9 cellular contexts compared by ENCODE assay signal in genomic region chr17:57379237-57380054, GRCh38.
DNase-seq lines count a peak whose midpoint lies in the region; ATAC-seq and TF ChIP-seq lines count a peak whose summit lies in the region.
"Had no signal": no experiment of that assay in that cellular context is flagged by ENCODE, and none has a peak within 500 bp of the region (broad histone marks: within the 10 kb centered on the region; RNA-seq: fewer than 3 reads in every experiment).

No MANE protein-coding gene starts in this region.

- H3K79me2 ChIP-seq in Loucy (ENCODE audit: insufficient read depth, low read length): peaks cover 96% of the 10 kb centered on the region

- H3F3A ChIP-seq in Loucy (ENCODE audit: low read depth): peaks cover 11% of the 10 kb centered on the region

- H3K9ac ChIP-seq in BLaER1 treated with 17β-estradiol and CSF1 and Interleukin-3, amounts not matched to agents 10 nM and 100 nM: peak overlapping the region in 10 of 11 experiments; percentile 2 to 66 (median 49); a peak in 16 of 22 replicates
- H3K9ac ChIP-seq in Loucy (ENCODE audit: low read depth, low read length, poor library complexity, severe bottlenecking): peak overlapping the region; percentile 67

- POLR2A ChIA-PET in naive thymus-derived CD4-positive, alpha-beta T cell (lab: Charles Lee): no interaction called here

- peak overlapping the region in 10 of 11 experiments; percentile 32 to 80 (median 73); a peak in 19 of 22 replicates for H3K27ac ChIP-seq in BLaER1 treated with 17β-estradiol and CSF1 and Interleukin-3, amounts not matched to agents 10 nM and 100 nM
- H3K27ac ChIP-seq in cingulate gyrus (ENCODE audit: low read depth, low read length): peak overlapping the region; percentile 75
- H3K27ac ChIP-seq in naive thymus-derived CD4-positive, alpha-beta T cell (ENCODE audit: low read depth, low read length): no peak overlapping the region

- H3K36me3 Mint-ChIP-seq in naive thymus-derived CD4-positive, alpha-beta T cell: peaks cover 9 to 55% (median 49%) of the 10 kb centered on the region in 5 donors

- H3K4me1 Mint-ChIP-seq in naive thymus-derived CD4-positive, alpha-beta T cell: peaks cover 20 to 38% (median 27%) of the 10 kb centered on the region in 7 donors

- H3K4me2 ChIP-seq in BLaER1 treated with 17β-estradiol and CSF1 and Interleukin-3, amounts not matched to agents 10 nM and 100 nM: peak overlapping the region; percentile 50 to 78 (median 63); a peak in 20 of 22 replicates
- peak overlapping the region; percentile 87 for H3K4me2 ChIP-seq in Loucy (ENCODE audit: low read depth, low read length, poor library complexity, severe bottlenecking)

- intact Hi-C loops in naive thymus-derived CD4-positive, alpha-beta T cell (cut with micrococcal nuclease): loop anchor here in 1 of 2 donors (1.0 kb wide), 1 partner anchor 66 kb away; no protein-coding TSS in a partner anchor
- intact Hi-C loops in left colon (cut with DNase I, micrococcal nuclease): no loop called here

- H3K27ac Mint-ChIP-seq in naive thymus-derived CD4-positive, alpha-beta T cell: peak overlapping the region in 7 of 9 donors; percentile 13 to 58 (median 27)

- peaks cover 10 to 39% (median 19%) of the 10 kb centered on the region in 11 experiments for H3K9me3 ChIP-seq in BLaER1 treated with 17β-estradiol and CSF1 and Interleukin-3, amounts not matched to agents 10 nM and 100 nM (replicated peaks in 1 of 11)
- H3K9me3 ChIP-seq in Loucy (ENCODE audit: insufficient read depth, low read depth, low read length): no peaks in the 10 kb centered on the region
- peaks cover 0 to 5% (median 0%) of the 10 kb centered on the region in 3 experiments for H3K9me3 ChIP-seq in naive thymus-derived CD4-positive, alpha-beta T cell (ENCODE audit: control insufficient read depth in 2 of 3, low read length in 3 of 3)

- DNase-seq in naive thymus-derived CD4-positive, alpha-beta T cell: no peak
- DNase-seq in mesenteric fat pad (ENCODE audit: low spot score) (no peak), left colon (no peak), DMS114 treated with DMSO at 0.1 percent for 48 hours (lab: John Stamatoyannopoulos, UW; ENCODE audit: unreplicated experiment) (no peak)
- DNase-seq: EL had no signal

- peak; percentile 32 for ATAC-seq in naive thymus-derived CD4-positive, alpha-beta T cell
- ATAC-seq in left colon: no peak
- no peak for ATAC-seq in esophagus mucosa

- no peak for TF ChIP-seq CTCF in Loucy (conservative IDR thresholded peaks at IDR 0.05; ENCODE audit: low read length)

- peaks cover 0 to 67% (median 0%) of the 10 kb centered on the region in 11 experiments; a peak in 4 of 22 replicates for H4K20me1 ChIP-seq in BLaER1 treated with 17β-estradiol and CSF1 and Interleukin-3, amounts not matched to agents 10 nM and 100 nM
- H4K20me1 ChIP-seq in Loucy (ENCODE audit: insufficient read depth, low read length, poor library complexity, severe bottlenecking): peaks cover 54% of the 10 kb centered on the region

- CTCF ChIA-PET in naive thymus-derived CD4-positive, alpha-beta T cell (lab: Charles Lee): no interaction called here

- H3K27me3 ChIP-seq in BLaER1 treated with 17β-estradiol and CSF1 and Interleukin-3, amounts not matched to agents 10 nM and 100 nM: no peaks in the 10 kb centered on the region
- no peaks in the 10 kb centered on the region for H3K27me3 ChIP-seq in Loucy (ENCODE audit: insufficient read depth, low read length, poor library complexity, severe bottlenecking)
- no peaks in the 10 kb centered on the region for H3K27me3 ChIP-seq in naive thymus-derived CD4-positive, alpha-beta T cell (ENCODE audit: control insufficient read depth in 2 of 2, insufficient read depth in 2 of 2, low read length in 2 of 2)

- peak overlapping the region in 1 of 10 experiments; percentile 9; a peak in 1 of 20 replicates for H3K4me3 ChIP-seq in BLaER1 treated with 17β-estradiol and CSF1 and Interleukin-3, amounts not matched to agents 10 nM and 100 nM
- H3K4me3 ChIP-seq in Loucy (ENCODE audit: low read length, poor library complexity, severe bottlenecking): peak overlapping the region; percentile 55
- no peak overlapping the region for H3K4me3 ChIP-seq in naive thymus-derived CD4-positive, alpha-beta T cell (ENCODE audit: low read length)

- H3K36me3 ChIP-seq in BLaER1 treated with 17β-estradiol and CSF1 and Interleukin-3, amounts not matched to agents 10 nM and 100 nM: peaks cover 0 to 91% (median 67%) of the 10 kb centered on the region in 11 experiments; a peak in 18 of 22 replicates
- H3K36me3 ChIP-seq in Loucy (ENCODE audit: insufficient read depth, low read length): peaks cover 41% of the 10 kb centered on the region; the same call in 1 of the 2 replicates
- H3K36me3 ChIP-seq in naive thymus-derived CD4-positive, alpha-beta T cell (ENCODE audit: control insufficient read depth in 2 of 3, insufficient read depth in 3 of 3, low read length in 3 of 3): no peaks in the 10 kb centered on the region

- H3K4me1 ChIP-seq in BLaER1 treated with 17β-estradiol and CSF1 and Interleukin-3, amounts not matched to agents 10 nM and 100 nM: peaks cover 18 to 46% (median 29%) of the 10 kb centered on the region in 10 experiments
- H3K4me1 ChIP-seq in Loucy (ENCODE audit: insufficient read depth, low read length, poor library complexity, severe bottlenecking): peaks cover 57% of the 10 kb centered on the region
- no peaks in the 10 kb centered on the region for H3K4me1 ChIP-seq in naive thymus-derived CD4-positive, alpha-beta T cell (ENCODE audit: control insufficient read depth in 2 of 2, insufficient read depth in 2 of 2, low read length in 2 of 2)

- no peaks in the 10 kb centered on the region for H3K27me3 Mint-ChIP-seq in naive thymus-derived CD4-positive, alpha-beta T cell

- peak overlapping the region in 3 of 10 donors; percentile 11 to 27 (median 15) for H3K4me3 Mint-ChIP-seq in naive thymus-derived CD4-positive, alpha-beta T cell

- peaks cover 0 to 23% (median 11%) of the 10 kb centered on the region in 11 donors for H3K9me3 Mint-ChIP-seq in naive thymus-derived CD4-positive, alpha-beta T cell

- no peak overlapping the region for H2AFZ ChIP-seq in Loucy (ENCODE audit: low read length)

- no peaks in the 10 kb centered on the region for H3K9me2 ChIP-seq in Loucy (replicated peaks; ENCODE audit: low read depth, low read length)
